23 cellular contexts compared by ENCODE assay signal in the genomic region with DNA sequence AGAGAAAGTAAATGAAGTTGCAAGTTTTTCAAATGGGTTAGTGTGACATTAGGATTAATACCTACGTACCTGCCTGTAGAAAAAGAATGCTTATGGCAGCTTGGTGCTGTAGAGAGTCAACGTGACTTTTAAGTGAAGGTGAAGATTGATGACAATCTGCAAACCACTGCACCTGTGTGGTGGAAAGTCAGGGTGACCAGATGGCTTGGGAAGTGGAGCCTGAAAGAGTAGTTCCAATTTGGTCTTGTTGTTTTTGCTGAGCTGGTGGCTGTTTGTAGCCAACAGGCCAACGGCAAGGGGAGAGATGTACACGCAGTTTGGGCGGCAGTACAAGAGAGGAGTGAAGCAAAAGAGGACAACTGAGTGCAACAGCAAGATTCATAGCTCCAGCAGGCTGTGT.
"Had no signal": no experiment of that assay in that cellular context is flagged by ENCODE, and none has a peak within 500 bp of the region (broad histone marks: within the 10 kb centered on the region; RNA-seq: fewer than 3 reads in every experiment).

No MANE protein-coding gene starts in this region.

- H3K9me3 ChIP-seq: esophagus squamous epithelium, left ventricle myocardium inferior, lower lobe of right lung, pancreas, suprapubic skin, thyroid gland, upper lobe of left lung, uterus had no signal

- ATAC-seq: left cardiac atrium, lower lobe of right lung, natural killer cell, right cardiac atrium had no signal

- H3K4me1 ChIP-seq: pancreas, uterus had no signal

- H3K27me3 Mint-ChIP-seq: memory B cell had no signal

- H3K27me3 ChIP-seq: esophagus squamous epithelium, pancreas, suprapubic skin, thyroid gland, upper lobe of left lung, uterus had no signal

- H3K4me2 ChIP-seq: smooth muscle cell had no signal

- H3K27ac Mint-ChIP-seq: memory B cell, mesothelial cell of epicardium, natural killer cell, progenitor cell of endocrine pancreas had no signal

- H3K4me3 ChIP-seq: esophagus squamous epithelium, left ventricle myocardium inferior, lower lobe of right lung, pancreas, smooth muscle cell, suprapubic skin, thyroid gland, upper lobe of left lung, uterus had no signal

- H3K36me3 ChIP-seq: esophagus squamous epithelium, left ventricle myocardium inferior, lower lobe of right lung, pancreas, suprapubic skin, thyroid gland, upper lobe of left lung, uterus had no signal

- H3K4me3 Mint-ChIP-seq: immature natural killer cell, memory B cell, mesothelial cell of epicardium, natural killer cell, neural crest cell had no signal

- H3K4me1 Mint-ChIP-seq: neural crest cell had no signal

- H3K9me3 Mint-ChIP-seq: memory B cell, mesothelial cell of epicardium, natural killer cell, neural crest cell had no signal

- H3K27ac ChIP-seq: esophagus squamous epithelium, left ventricle myocardium inferior, lower lobe of right lung, pancreas, suprapubic skin, thyroid gland, uterus had no signal

- H3K36me3 Mint-ChIP-seq: mesothelial cell of epicardium, natural killer cell had no signal

- DNase-seq: dermis blood vessel endothelial cell; esophagus squamous epithelium; foreskin fibroblast; immature natural killer cell; kidney; left cardiac atrium; left ventricle myocardium inferior; lower lobe of right lung; natural killer cell; nucleus accumbens; pancreas; right cardiac atrium; stimulated activated CD4-positive, alpha-beta T cell treated with anti-CD3 and anti-CD28 coated beads, Interleukin-2, amount 100 ng/mL, for 48 hours; stimulated activated naive CD4-positive, alpha-beta T cell treated with Interleukin-2 at 50 U/mL for 16 hours; thyroid gland; upper lobe of left lung; uterus had no signal
